Comparison of ENCODE assay signal across 28 cellular contexts in genomic region chr20:58746551-58747399, GRCh38. TPM values are rescaled to one million over a fixed set of nuclear protein-coding genes. Genes with fewer than 3 reads are reported as not detected.
DNase-seq lines count a peak whose midpoint lies in the region; FAIRE-seq and TF ChIP-seq lines count a peak whose summit lies in the region.
"Had no signal": no experiment of that assay in that cellular context is flagged by ENCODE, and none has a peak within 500 bp of the region (broad histone marks: within the 10 kb centered on the region; RNA-seq: fewer than 3 reads in every experiment).

No MANE protein-coding gene starts in this region.

- no peaks in the 10 kb centered on the region for H4K20me1 ChIP-seq in osteoblast (ENCODE audit: insufficient read depth, low read length)

- FAIRE-seq in HTR-8/SVneo (lab: Jason Lieb, UNC) = peak; percentile 79

- H3K36me3 ChIP-seq in endodermal cell (ENCODE audit: control insufficient read depth, insufficient read depth, low read length) = no peaks in the 10 kb centered on the region
- no peaks in the 10 kb centered on the region for H3K36me3 ChIP-seq in osteoblast (ENCODE audit: insufficient read depth, low read length)
- H3K36me3 ChIP-seq: esophagus muscularis mucosa, upper lobe of right lung had no signal

- WGBS in endodermal cell (ENCODE audit: insufficient coverage in 1 of 2, insufficient read length in 1 of 2), 2 experiments = 92 to 94% methylated on average over 16 to 19 of the region's 19 CpGs

- TF ChIP-seq CTCF in endodermal cell (conservative IDR thresholded peaks at IDR 0.05) (no peak), osteoblast (IDR thresholded peaks at IDR 0.05; ENCODE audit: extremely low read depth, low read depth, low read length) (no peak)

- no peaks in the 10 kb centered on the region for H3K79me2 ChIP-seq in osteoblast (ENCODE audit: insufficient read depth, low read length)

- no peak overlapping the region for H2AFZ ChIP-seq in osteoblast (ENCODE audit: low read length)

- H3K9me3 Mint-ChIP-seq in endodermal cell = no peaks in the 10 kb centered on the region
- H3K9me3 Mint-ChIP-seq: activated naive CD4-positive, alpha-beta T cell treated with anti-CD3 and anti-CD28 coated beads, Interleukin-2, amount 10 ng/mL, durations not matched to agents 7 days and 5 days; natural killer cell had no signal

- H3K4me2 ChIP-seq in osteoblast (ENCODE audit: insufficient read depth, low read length) = peak overlapping the region; percentile 32

- H3K4me3 ChIP-seq in endodermal cell (ENCODE audit: low read length) (no peak overlapping the region), osteoblast (ENCODE audit: insufficient read depth, low read length) (no peak overlapping the region)
- H3K4me3 ChIP-seq: esophagus muscularis mucosa, upper lobe of right lung had no signal

- no peaks in the 10 kb centered on the region for H3K36me3 Mint-ChIP-seq in endodermal cell (ENCODE audit: low read depth)
- H3K36me3 Mint-ChIP-seq: activated naive CD4-positive, alpha-beta T cell treated with anti-CD3 and anti-CD28 coated beads, Interleukin-2, amount 10 ng/mL, durations not matched to agents 7 days and 5 days; immature natural killer cell; natural killer cell had no signal

- H3K4me1 ChIP-seq in endodermal cell (ENCODE audit: control insufficient read depth, insufficient read depth, low read length) = no peaks in the 10 kb centered on the region
- peaks cover 10% of the 10 kb centered on the region for H3K4me1 ChIP-seq in osteoblast (ENCODE audit: insufficient read depth, low read length)
- H3K4me1 ChIP-seq: Caco-2, esophagus muscularis mucosa, upper lobe of right lung had no signal

- H3K9ac ChIP-seq in endodermal cell (ENCODE audit: extremely low read depth, low read length, poor library complexity, severe bottlenecking) = no peak overlapping the region

- H3K27ac Mint-ChIP-seq in endodermal cell = no peak overlapping the region
- H3K27ac Mint-ChIP-seq: activated naive CD4-positive, alpha-beta T cell treated with anti-CD3 and anti-CD28 coated beads, Interleukin-2, amount 10 ng/mL, durations not matched to agents 7 days and 5 days; immature natural killer cell; natural killer cell had no signal

- H3K27me3 ChIP-seq in endodermal cell (ENCODE audit: control insufficient read depth, insufficient read depth, low read length, poor library complexity, severe bottlenecking) (no peaks in the 10 kb centered on the region), osteoblast (ENCODE audit: insufficient read depth, low read length) (peaks cover 34% of the 10 kb centered on the region)

- H3K27ac ChIP-seq in endodermal cell (ENCODE audit: low read depth, low read length) (no peak overlapping the region), osteoblast (ENCODE audit: low read depth, low read length) (no peak overlapping the region)
- H3K27ac ChIP-seq: C4-2B, esophagus muscularis mucosa, upper lobe of right lung had no signal

- peaks cover 30% of the 10 kb centered on the region for H3K27me3 Mint-ChIP-seq in endodermal cell (ENCODE audit: insufficient read depth)

- DNase-seq in HTR-8/SVneo (ENCODE audit: insufficient read length, low spot score) = no peak
- peak; percentile 31 for DNase-seq in SK-N-DZ (ENCODE audit: low spot score)
- peak; percentile 9 for DNase-seq in endodermal cell
- DNase-seq in osteoblast (ENCODE audit: insufficient read length, low spot score, missing footprints) = no peak
- DNase-seq in stimulated activated naive CD4-positive, alpha-beta T cell treated with Interleukin-2 at 50 U/mL for 16 hours (lab: John Stamatoyannopoulos, UW) = no peak
- no peak for DNase-seq in DMS79 treated with DMSO at 0.1 percent for 48 hours (lab: John Stamatoyannopoulos, UW)
- no peak for DNase-seq in EL
- DNase-seq: activated CD4-positive, alpha-beta T cell treated with anti-CD3 and anti-CD28 coated beads, Interleukin-2, amount 50 U/mL, for 4 hours; activated CD4-positive, CD25-positive, alpha-beta regulatory T cell; activated naive CD4-positive, alpha-beta T cell treated with anti-CD3 and anti-CD28 coated beads, Interleukin-2, amount 10 ng/mL, durations not matched to agents 7 days and 5 days; amygdala; Caco-2; DMS79; HCEC 1CT; hypothalamus; immature natural killer cell; Karpas-422; left colon; natural killer cell; NCI-H1694 treated with DMSO at 0.1 percent for 48 hours; NCI-H2171; NCI-H524; SIG-M5; stimulated activated CD4-positive, alpha-beta T cell treated with anti-CD3 and anti-CD28 coated beads, Interleukin-2, amount 100 ng/mL, for 48 hours; T-helper 1 cell; upper lobe of right lung had no signal

- H3K4me3 Mint-ChIP-seq in endodermal cell = no peak overlapping the region
- H3K4me3 Mint-ChIP-seq: activated naive CD4-positive, alpha-beta T cell treated with anti-CD3 and anti-CD28 coated beads, Interleukin-2, amount 10 ng/mL, durations not matched to agents 7 days and 5 days; immature natural killer cell; natural killer cell had no signal

- H3K9me3 ChIP-seq in endodermal cell (ENCODE audit: control insufficient read depth, low read length) = no peaks in the 10 kb centered on the region
- H3K9me3 ChIP-seq in osteoblast (ENCODE audit: low read depth, low read length) = no peaks in the 10 kb centered on the region
- H3K9me3 ChIP-seq: Caco-2, esophagus muscularis mucosa, upper lobe of right lung had no signal

- no peaks in the 10 kb centered on the region for H3K4me1 Mint-ChIP-seq in endodermal cell
- H3K4me1 Mint-ChIP-seq: activated naive CD4-positive, alpha-beta T cell treated with anti-CD3 and anti-CD28 coated beads, Interleukin-2, amount 10 ng/mL, durations not matched to agents 7 days and 5 days; immature natural killer cell; natural killer cell had no signal

RNA-seq across cellular contexts. Expression of gene NPEPL1, which starts 54.2 kb away (rescaled TPM):
- 1.6 and 4.8 TPM in 2 replicates for polyA plus RNA-seq in SK-N-DZ (2014; cell fraction: cytosol; rRNA removed)
- 111 and 125 TPM in 2 replicates for polyA plus RNA-seq in SK-N-DZ (2014; cell fraction: nucleus; rRNA removed)
- total RNA-seq in endodermal cell (10 to 100 TPM; 52.9 to 72.8 TPM), osteoblast (26.8 and 29.7 TPM in 2 replicates)
- 24.1 TPM for polyA plus RNA-seq in endodermal cell (2013, experiment 1 of 2)
- polyA plus RNA-seq in endodermal cell (2013, experiment 2 of 2) = 22.4 TPM

Comparison
In these comparisons a context has a peak if more than half of its experiments do, and no peak if none do; other contexts are left out.
1. DNase-seq: peak in SK-N-DZ (single experiment) and endodermal cell (single experiment); none in HTR-8/SVneo (single experiment), osteoblast (single experiment), stimulated activated naive CD4-positive, alpha-beta T cell treated with Interleukin-2 at 50 U/mL for 16 hours (single experiment), DMS79 treated with DMSO at 0.1 percent for 48 hours (single experiment) and EL (single experiment).